Comparison of ENCODE assay signal across 30 cellular contexts in genomic region chr9:87256973-87257372, GRCh38.
DNase-seq lines count a peak whose midpoint lies in the region; ATAC-seq, FAIRE-seq and TF ChIP-seq lines count a peak whose summit lies in the region.
"Had no signal": no experiment of that assay in that cellular context is flagged by ENCODE, and none has a peak within 500 bp of the region (broad histone marks: within the 10 kb centered on the region; RNA-seq: fewer than 3 reads in every experiment).

No MANE protein-coding gene starts in this region.

- ATAC-seq in right lobe of liver (peak in 3 of 4 donors; percentile 42 to 67 (median 60)), HepG2 (no peak), left lobe of liver (peak; percentile 39)
- ATAC-seq: activated naive CD4-positive, alpha-beta T cell treated with anti-CD3 and anti-CD28 coated beads, Interleukin-2, amount 50 U/mL, for 72 hours; CD8-positive, alpha-beta T cell; foreskin keratinocyte; GM23338; Right ventricle myocardium inferior had no signal

- H3K79me2 ChIP-seq in HepG2 (ENCODE audit: insufficient read depth, low read length) (no peaks in the 10 kb centered on the region), mammary epithelial cell (ENCODE audit: insufficient read depth, low read length) (no peaks in the 10 kb centered on the region)
- H3K79me2 ChIP-seq: parathyroid adenoma had no signal

- H3K9me3 ChIP-seq in right lobe of liver (no peaks in the 10 kb centered on the region), HepG2 (ENCODE audit: low read length) (no peaks in the 10 kb centered on the region), mammary epithelial cell (replicated peaks; ENCODE audit: insufficient read depth, low read length) (no peaks in the 10 kb centered on the region)
- H3K9me3 ChIP-seq: stomach had no signal

- no peaks in the 10 kb centered on the region for H3K27me3 ChIP-seq in right lobe of liver
- 0 out of 5 replicates have a peak, but pooled peaks cover 0 to 1% of the 10 kb centered on the region in 2 experiments for H3K27me3 ChIP-seq in HepG2 (ENCODE audit: control insufficient read depth in 1 of 2, insufficient read depth in 2 of 2, low read length in 2 of 2)
- H3K27me3 ChIP-seq in mammary epithelial cell (ENCODE audit: insufficient read depth, low read length): no peaks in the 10 kb centered on the region
- H3K27me3 ChIP-seq: dorsolateral prefrontal cortex, foreskin keratinocyte, stomach, tibial nerve had no signal

- H3K36me3 ChIP-seq in right lobe of liver (no peaks in the 10 kb centered on the region), HepG2 (replicated peaks in 1 of 2; ENCODE audit: control insufficient read depth in 1 of 2, insufficient read depth in 2 of 2, low read length in 2 of 2) (no peaks in the 10 kb centered on the region), mammary epithelial cell (ENCODE audit: insufficient read depth, low read length) (no peaks in the 10 kb centered on the region)
- H3K36me3 ChIP-seq: stomach, tibial nerve had no signal

- in situ Hi-C loops in HepG2 (cut with HindIII; ENCODE audit: extremely low pct_ligation_motif_present, low pct_unique_long_range_greater_than_20kb): no loop called here
- in situ Hi-C loops in mammary epithelial cell (cut with MboI; ENCODE audit: low sequenced_read_pairs in 2 of 2): no loop called here

- intact Hi-C loops in right lobe of liver (cut with DNase I): loop anchor here in 1 of 2 donors (10.0 kb wide), 1 partner anchor 58 kb away; no protein-coding TSS in a partner anchor
- intact Hi-C loops in HepG2 (cut with micrococcal nuclease; ENCODE audit: unreplicated experiment): no loop called here
- intact Hi-C loops in mammary epithelial cell (cut with micrococcal nuclease): no loop called here

- no peak overlapping the region for H3K27ac ChIP-seq in right lobe of liver
- no peak overlapping the region for H3K27ac ChIP-seq in HepG2 (ENCODE audit: extremely low read length, insufficient read depth, low read length)
- H3K27ac ChIP-seq in mammary epithelial cell (ENCODE audit: insufficient read depth, low read depth, low read length): no peak overlapping the region
- H3K27ac ChIP-seq: dorsolateral prefrontal cortex, foreskin keratinocyte, parathyroid adenoma, stomach, tibial nerve had no signal

- BruUV-seq in HepG2 (replicated peaks; lab: Mats Ljungman, UMichigan) (no TSS peak), mammary epithelial cell (replicated peaks; lab: Mats Ljungman, UMichigan) (no TSS peak)

- dilution Hi-C loops in mammary epithelial cell (cut with HindIII; ENCODE audit: low sequenced_read_pairs): no loop called here

- TF ChIP-seq CTCF in right lobe of liver (IDR thresholded peaks at IDR 0.05) (no peak), HepG2 (CRISPR knock-in tag; IDR thresholded peaks at IDR 0.05) (no peak), mammary epithelial cell (conservative IDR thresholded peaks at IDR 0.05 in 1 of 2, IDR thresholded peaks at IDR 0.05 in 1 of 2; ENCODE audit: extremely low read depth in 1 of 2, insufficient read depth in 1 of 2, low read depth in 1 of 2, low read length in 2 of 2) (no peak)

- FAIRE-seq in HepG2 (lab: Jason Lieb, UNC): no peak
- FAIRE-seq: endothelial cell of umbilical vein, G401.6 had no signal

- H3K9ac ChIP-seq in HepG2 (ENCODE audit: insufficient read depth, low read depth, low read length): no peak overlapping the region
- H3K9ac ChIP-seq in mammary epithelial cell (ENCODE audit: insufficient read depth, low read length): no peak overlapping the region
- H3K9ac ChIP-seq: parathyroid adenoma had no signal

- CTCF ChIA-PET in HepG2 (lab: Yijun Ruan, JAX; ENCODE audit: low intra/inter-chr PET ratio, low total read pairs) (no interaction called here), mammary epithelial cell (lab: Charles Lee; ENCODE audit: low non-redundant PET) (interaction anchor here (0.5 kb wide), 1 partner anchor 639 kb away, joined by 10 read pairs; no protein-coding TSS in a partner anchor)

- no peak overlapping the region for H2AFZ ChIP-seq in HepG2 (ENCODE audit: low read length)
- H2AFZ ChIP-seq in mammary epithelial cell (ENCODE audit: low read depth, low read length): peak overlapping the region; percentile 17
- H2AFZ ChIP-seq: GM23338, parathyroid adenoma had no signal

- no peaks in the 10 kb centered on the region for H3K4me1 ChIP-seq in right lobe of liver
- no peaks in the 10 kb centered on the region for H3K4me1 ChIP-seq in HepG2 (ENCODE audit: insufficient read depth, low read length)
- H3K4me1 ChIP-seq in mammary epithelial cell (ENCODE audit: insufficient read depth, low read length): peaks cover 12% of the 10 kb centered on the region
- H3K4me1 ChIP-seq: parathyroid adenoma, stomach, tibial nerve had no signal

- no peak for DNase-seq in right lobe of liver
- no peak for DNase-seq in HepG2 (ENCODE audit: low spot score)
- peak; percentile 78 for DNase-seq in mammary epithelial cell
- DNase-seq in left lobe of liver (ENCODE audit: low spot score): no peak
- DNase-seq in AG08396 (ENCODE audit: low spot score): no peak
- no peak for DNase-seq in NCI-H2227 (lab: John Stamatoyannopoulos, UW; ENCODE audit: unreplicated experiment)
- no peak for DNase-seq in middle frontal gyrus (ENCODE audit: extremely low spot score, low spot score)
- DNase-seq in NCI-H1092 treated with DMSO at 0.1 percent for 48 hours (lab: John Stamatoyannopoulos, UW): no peak
- DNase-seq: activated CD4-positive, alpha-beta T cell treated with anti-CD3 and anti-CD28 coated beads, Interleukin-2, amount 50 U/mL, for 4 hours; activated CD4-positive, CD25-positive, alpha-beta regulatory T cell; activated CD8-positive, alpha-beta memory T cell treated with anti-CD3 and anti-CD28 coated beads, Interleukin-2, amount 50 U/mL, for 4 hours; AML-193; aorta; CD8-positive, alpha-beta T cell; DMS153; dorsolateral prefrontal cortex; foreskin keratinocyte; midbrain; NCI-H1105; NCI-H1930; NCI-H446; nephron progenitor cell; stomach had no signal

- H4K20me1 ChIP-seq in HepG2 (ENCODE audit: insufficient read depth, low read length) (no peaks in the 10 kb centered on the region), mammary epithelial cell (ENCODE audit: insufficient read depth, low read length) (no peaks in the 10 kb centered on the region)

- POLR2A ChIA-PET in HepG2 (lab: Yijun Ruan, JAX): no interaction called here

- TF ChIP-seq POLR2A in right lobe of liver (IDR thresholded peaks at IDR 0.05) (no peak), HepG2 (IDR thresholded peaks at IDR 0.05; ENCODE audit: insufficient read depth in 1 of 2, low read depth in 2 of 2, low read length in 2 of 2) (no peak)

- no peak for TF ChIP-seq RAD21 in HepG2 (CRISPR knock-in tag; IDR thresholded peaks at IDR 0.05)

- H3K4me3 ChIP-seq in right lobe of liver: no peak overlapping the region
- no peak overlapping the region for H3K4me3 ChIP-seq in HepG2 (replicated peaks in 1 of 3; ENCODE audit: insufficient read depth in 1 of 3, low read depth in 2 of 3, low read length in 3 of 3)
- H3K4me3 ChIP-seq in mammary epithelial cell (replicated peaks in 1 of 3; ENCODE audit: insufficient read depth in 1 of 3, low read depth in 2 of 3, low read length in 3 of 3): no peak overlapping the region
- H3K4me3 ChIP-seq: dorsolateral prefrontal cortex, GM23338, stomach, tibial nerve had no signal

- TF ChIP-seq EP300 in HepG2 (IDR thresholded peaks at IDR 0.05; ENCODE audit: low read depth in 2 of 2, low read length in 2 of 2): no peak
- TF ChIP-seq EP300 in HepG2 (CRISPR knock-in tag; IDR thresholded peaks at IDR 0.05; ENCODE audit: borderline replicate concordance): no peak

- H3K4me2 ChIP-seq in HepG2 (ENCODE audit: low read depth, low read length): no peak overlapping the region
- H3K4me2 ChIP-seq in mammary epithelial cell (ENCODE audit: insufficient read depth, low read depth, low read length): no peak overlapping the region
- H3K4me2 ChIP-seq: GM23338 had no signal

TF ChIP-seq in HepG2, 621 proteins besides CTCF, POLR2A, EP300 and RAD21:
- TF ChIP-seq NFE2L2 (IDR thresholded peaks at IDR 0.05; ENCODE audit: low read length) (no peak), ZNF740 (CRISPR knock-in tag; IDR thresholded peaks at IDR 0.05) (no peak), U2AF2 (IDR thresholded peaks at IDR 0.05; ENCODE audit: low read depth, low read length) (no peak)
TF ChIP-seq in HepG2: peak in this region for 0.
